In the genomic region with DNA sequence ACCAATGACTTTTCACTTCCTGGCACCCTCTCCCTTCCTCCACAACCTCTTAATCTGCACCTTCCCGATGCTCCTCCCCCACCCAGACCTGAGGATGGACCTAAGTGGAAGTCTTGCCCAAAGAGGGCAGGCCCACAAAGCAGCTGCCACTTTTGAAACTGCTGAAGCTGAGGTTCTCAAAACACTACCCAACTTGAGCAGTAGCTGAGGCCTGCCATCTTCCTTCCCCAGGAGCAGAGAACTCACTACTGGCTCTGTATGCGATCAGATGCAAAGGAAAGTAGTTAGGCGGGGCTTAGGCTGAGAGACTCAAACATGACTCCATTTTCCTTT, we compare ENCODE assay signal across 10 cellular contexts. TPM values are rescaled to one million over a fixed set of nuclear protein-coding genes. Genes with fewer than 3 reads are reported as not detected.
DNase-seq lines count a peak whose midpoint lies in the region; TF ChIP-seq lines count a peak whose summit lies in the region.
"Had no signal": no experiment of that assay in that cellular context is flagged by ENCODE, and none has a peak within 500 bp of the region (broad histone marks: within the 10 kb centered on the region; RNA-seq: fewer than 3 reads in every experiment).

No MANE protein-coding gene starts in this region.

- POLR2A ChIA-PET in HEK293 (lab: Yijun Ruan, JAX): interaction anchor here (0.9 kb wide), 1 partner anchor 191 kb away, joined by 3 read pairs; no protein-coding TSS in a partner anchor

- H3K27me3 ChIP-seq in mononuclear cell (ENCODE audit: insufficient read depth, low read length): no peaks in the 10 kb centered on the region

- H3K4me3 ChIP-seq in AG09309 (ENCODE audit: control insufficient read depth, low read depth, low read length) (peak overlapping the region; percentile 70), HEK293 (ENCODE audit: low read depth, low read length) (peak overlapping the region; percentile 5; the same call in 1 of the 2 replicates), astrocyte of the spinal cord (ENCODE audit: low read depth, low read length) (peak overlapping the region; percentile 71), mononuclear cell (ENCODE audit: low read length) (peak overlapping the region; percentile 84)

- DNase-seq in AG09309 (ENCODE audit: low read depth): no peak
- DNase-seq in astrocyte of the spinal cord (ENCODE audit: low read depth, low spot score): no peak
- no peak for DNase-seq in HK-2 (ENCODE audit: unreplicated experiment)
- no peak for DNase-seq in germinal center (ENCODE audit: low spot score)
- no peak for DNase-seq in GOT3 (lab: John Stamatoyannopoulos, UW)
- DNase-seq in NCI-H1092 treated with DMSO at 0.1 percent for 48 hours (lab: John Stamatoyannopoulos, UW): no peak

- H3K4me1 ChIP-seq in HEK293 (ENCODE audit: control insufficient read depth, insufficient read depth, low read length) (peaks cover 2% of the 10 kb centered on the region; the same call in 1 of the 2 replicates), mononuclear cell (ENCODE audit: insufficient read depth, low read length) (peaks cover 54% of the 10 kb centered on the region)

- CTCF ChIA-PET in HEK293 (lab: Yijun Ruan, JAX): interaction anchor here (0.9 to 1.4 kb wide), 4 partner anchors 12 to 75 kb away, joined by 3 to 6 read pairs (median 4); a partner anchor contains a TSS

- no peak for TF ChIP-seq CTCF in AG09309 (IDR thresholded peaks at IDR 0.05; ENCODE audit: control insufficient read depth, insufficient read depth, low read depth, low read length, missing control alignments)
- TF ChIP-seq CTCF in HEK293 (tag by site-specific recombination; IDR thresholded peaks at IDR 0.05): no peak
- TF ChIP-seq CTCF in astrocyte of the spinal cord (IDR thresholded peaks at IDR 0.05; ENCODE audit: low read depth, low read length): no peak

- no peak overlapping the region for H3K27ac ChIP-seq in HEK293 (ENCODE audit: extremely low read depth, low read depth, low read length)

- peaks cover 0 to 38% of the 10 kb centered on the region in 2 experiments; a peak in 2 of 3 replicates for H3K36me3 ChIP-seq in HEK293 (ENCODE audit: control insufficient read depth in 2 of 2, insufficient read depth in 1 of 2, low read length in 2 of 2)

- H3K9me3 ChIP-seq in HEK293 (ENCODE audit: control insufficient read depth, insufficient read depth, low read depth, low read length): no peaks in the 10 kb centered on the region
- H3K9me3 ChIP-seq in mononuclear cell (ENCODE audit: low read depth, low read length): no peaks in the 10 kb centered on the region

- in situ Hi-C loops in astrocyte of the spinal cord (cut with HindIII; ENCODE audit: low sequenced_read_pairs): no loop called here

TF ChIP-seq in HEK293, 187 proteins besides CTCF, POLR2A, EP300 and RAD21:
- TF ChIP-seq SP2 (tag by site-specific recombination; IDR thresholded peaks at IDR 0.05) (peak; percentile 77), ZNF600 (tag by site-specific recombination; IDR thresholded peaks at IDR 0.05) (peak; percentile 43; the same call in 1 of the 2 replicates), TRIM28 (IDR thresholded peaks at IDR 0.05; ENCODE audit: borderline replicate concordance, low read length) (no peak), ZNF561 (tag by site-specific recombination; IDR thresholded peaks at IDR 0.05; ENCODE audit: borderline replicate concordance) (no peak)

RNA-seq across cellular contexts. Expression of a gene that starts 1.5 kb away (rescaled TPM):
- 62.0 TPM for total RNA-seq in mononuclear cell

RNA-seq across cellular contexts. Expression of a gene that starts 40.7 kb away (rescaled TPM):
- 0.10 TPM for total RNA-seq in mononuclear cell
- total RNA-seq: dermis microvascular lymphatic vessel endothelial cell; T-helper 1 cell treated with Interleukin-12 subunit alpha and Interleukin-12 subunit beta and Interleukin-4 antibody, amounts not matched to agents 30 ng/mL and 1 ng/mL, for 36 hours had no signal

RNA-seq across cellular contexts. Expression of a gene that starts 40.8 kb away (rescaled TPM):
- not detected for total RNA-seq in mononuclear cell
- total RNA-seq: dermis microvascular lymphatic vessel endothelial cell; T-helper 1 cell treated with Interleukin-12 subunit alpha and Interleukin-12 subunit beta and Interleukin-4 antibody, amounts not matched to agents 30 ng/mL and 1 ng/mL, for 36 hours had no signal

Comparison
In these comparisons a context has a peak if more than half of its experiments do, and no peak if none do; other contexts are left out.
1. H3K4me3 ChIP-seq: peak in every context shown above with its lines; median percentile 84 in mononuclear cell; 71 in astrocyte of the spinal cord; 70 in AG09309; 5 in HEK293.